22 cellular contexts compared by ENCODE assay signal in genomic region chr6:137863126-137863996, GRCh38. TPM values are rescaled to one million over a fixed set of nuclear protein-coding genes. Genes with fewer than 3 reads are reported as not detected.
DNase-seq lines count a peak whose midpoint lies in the region; ATAC-seq, FAIRE-seq and TF ChIP-seq lines count a peak whose summit lies in the region.
"Had no signal": no experiment of that assay in that cellular context is flagged by ENCODE, and none has a peak within 500 bp of the region (broad histone marks: within the 10 kb centered on the region; RNA-seq: fewer than 3 reads in every experiment).

No MANE protein-coding gene starts in this region.

- no peaks in the 10 kb centered on the region for H3K9me3 ChIP-seq in H1 (ENCODE audit: insufficient read depth in 2 of 2, low read depth in 1 of 2, low read length in 1 of 2)
- H3K9me3 ChIP-seq: tibial nerve had no signal

- no peak overlapping the region for H2BK12ac ChIP-seq in H1 (ENCODE audit: low read depth, low read length)

- no peak overlapping the region for H3K14ac ChIP-seq in H1 (ENCODE audit: insufficient read length)

- no peak overlapping the region for H4K8ac ChIP-seq in H1 (ENCODE audit: extremely low read depth, insufficient read depth, low read length)

- no peaks in the 10 kb centered on the region for H3K36me3 ChIP-seq in H1 (ENCODE audit: control insufficient read depth in 2 of 4, insufficient read depth in 4 of 4, low read length in 3 of 4)
- H3K36me3 ChIP-seq: tibial nerve had no signal

- no peaks in the 10 kb centered on the region for H3K9me3 Mint-ChIP-seq in mesothelial cell of epicardium
- H3K9me3 Mint-ChIP-seq in natural killer cell: no peaks in the 10 kb centered on the region
- H3K9me3 Mint-ChIP-seq: activated B cell treated with CpG ODN at 0.5 μM for 24 hours; CD8-positive, alpha-beta T cell; dendritic cell treated with granulocyte-macrophage colony-stimulating factor and Interleukin-4, amounts not matched to agents 40 ng/mL and 50 ng/mL, for 4 days; GM23338; memory B cell; nephron progenitor cell; T-helper 1 cell treated with Interleukin-12 subunit alpha and Interleukin-12 subunit beta and Interleukin-4 antibody, amounts not matched to agents 30 μg/mL and 1 μg/mL, for 36 hours had no signal

- no peak overlapping the region for H3K56ac ChIP-seq in H1 (replicated peaks; ENCODE audit: insufficient read length, low read depth, low read length)

- H2BK20ac ChIP-seq in H1 (ENCODE audit: low read length): no peak overlapping the region

- peaks cover 12% of the 10 kb centered on the region for H3K23me2 ChIP-seq in H1 (ENCODE audit: low read depth, low read length)

- no peak for TF ChIP-seq EP300 in H1 (IDR thresholded peaks at IDR 0.05; ENCODE audit: borderline replicate concordance in 1 of 2, low read depth in 2 of 2, low read length in 2 of 2)

- no peak overlapping the region for H2AFZ ChIP-seq in H1 (ENCODE audit: low read length)

- H2AK5ac ChIP-seq in H1 (ENCODE audit: low read depth, low read length): no peak overlapping the region

- no peak overlapping the region for H2BK5ac ChIP-seq in H1 (ENCODE audit: low read depth, low read length)

- H3K27me3 Mint-ChIP-seq in mesothelial cell of epicardium (ENCODE audit: low read depth): peaks cover 11% of the 10 kb centered on the region
- H3K27me3 Mint-ChIP-seq in natural killer cell (ENCODE audit: low read depth in 2 of 2): no peaks in the 10 kb centered on the region
- H3K27me3 Mint-ChIP-seq: activated B cell treated with CpG ODN at 0.5 μM for 24 hours; activated naive CD8-positive, alpha-beta T cell; memory B cell; stimulated activated naive B cell treated with anti-CD40 and anti-IgM and Interleukin-4, amounts not matched to agents 10 μg/mL and 1 μg/mL and 100 μg/mL, for 72 hours had no signal

- no peak overlapping the region for H3K4ac ChIP-seq in H1 (replicated peaks; ENCODE audit: insufficient read length, low read depth, low read length)

- H3K4me1 Mint-ChIP-seq in mesothelial cell of epicardium (peaks cover 58% of the 10 kb centered on the region), natural killer cell (peaks cover 15 to 24% of the 10 kb centered on the region in 2 donors)

- CTCF ChIA-PET in H1 (lab: Charles Lee; ENCODE audit: partially characterized antibody): interaction anchor here (0.7 to 1.6 kb wide), 7 partner anchors 16 to 157 kb away, joined by 3 to 5 read pairs (median 3); no protein-coding TSS in a partner anchor

- no peak overlapping the region for H2BK15ac ChIP-seq in H1 (ENCODE audit: low read length)

- DNase-seq in CD1c-positive myeloid dendritic cell (ENCODE audit: extremely low spot score): peak; percentile 53
- DNase-seq in MV-4-11 (lab: John Stamatoyannopoulos, UW): peak; percentile 55
- DNase-seq in H1 (ENCODE audit: low read depth in 1 of 2, low spot score in 2 of 2): no peak
- DNase-seq in mesothelial cell of epicardium (ENCODE audit: low spot score in 2 of 2, unreplicated experiment in 2 of 2): no peak
- DNase-seq in GOT3 (lab: John Stamatoyannopoulos, UW): no peak
- DNase-seq in nucleus accumbens (lab: John Stamatoyannopoulos, UW): no peak
- DNase-seq in natural killer cell: no peak
- DNase-seq: activated B cell treated with CpG ODN at 0.5 μM for 24 hours; activated T-cell treated with anti-CD3 and anti-CD28 coated beads, Interleukin-2, amount 50 U/mL, for 48 hours; CD8-positive, alpha-beta T cell; MM.1S; NCI-H187 treated with DMSO at 0.1 percent for 48 hours; NCI-H510A; nephron progenitor cell; stimulated activated naive B cell treated with anti-CD40 and anti-IgM and Interleukin-4, amounts not matched to agents 10 μg/mL and 1 μg/mL and 100 μg/mL, for 72 hours had no signal

- POLR2A ChIA-PET in H1 (lab: Charles Lee; ENCODE audit: partially characterized antibody): interaction anchor here (0.6 kb wide), 1 partner anchor 29 kb away, joined by 3 read pairs; no protein-coding TSS in a partner anchor

- H3K79me1 ChIP-seq in H1 (ENCODE audit: low read depth, low read length): no peaks in the 10 kb centered on the region

- TF ChIP-seq CTCF in H1 (IDR thresholded peaks at IDR 0.05; ENCODE audit: control extremely low read depth in 1 of 3, insufficient read depth in 1 of 3, low read depth in 1 of 3, low read length in 3 of 3) (no peak), mesothelial cell of epicardium (IDR thresholded peaks at IDR 0.05; ENCODE audit: unreplicated experiment) (no peak), natural killer cell (IDR thresholded peaks at IDR 0.05) (no peak)

- no peak overlapping the region for H3K4me3 Mint-ChIP-seq in mesothelial cell of epicardium
- H3K4me3 Mint-ChIP-seq in natural killer cell: no peak overlapping the region
- H3K4me3 Mint-ChIP-seq: activated B cell treated with CpG ODN at 0.5 μM for 24 hours; activated naive CD8-positive, alpha-beta T cell; CD8-positive, alpha-beta T cell; dendritic cell treated with granulocyte-macrophage colony-stimulating factor and Interleukin-4, amounts not matched to agents 40 ng/mL and 50 ng/mL, for 4 days; GM23338; memory B cell; nephron progenitor cell; stimulated activated naive B cell treated with anti-CD40 and anti-IgM and Interleukin-4, amounts not matched to agents 10 μg/mL and 1 μg/mL and 100 μg/mL, for 72 hours; T-helper 1 cell treated with Interleukin-12 subunit alpha and Interleukin-12 subunit beta and Interleukin-4 antibody, amounts not matched to agents 30 μg/mL and 1 μg/mL, for 36 hours had no signal

- H4K5ac ChIP-seq in H1 (ENCODE audit: insufficient read length, low read depth, low read length): no peak overlapping the region

- intact Hi-C loops in natural killer cell (cut with micrococcal nuclease): no loop called here

- H2BK120ac ChIP-seq in H1 (replicated peaks; ENCODE audit: low read depth, low read length): peak overlapping the region; percentile 40

- no peak overlapping the region for H3K18ac ChIP-seq in H1 (ENCODE audit: extremely low read depth, low read length)

- ATAC-seq in HG03469 (IDR thresholded peaks at IDR 0.05; ENCODE audit: unreplicated experiment) (no peak), natural killer cell (no peak)
- ATAC-seq: CD8-positive, alpha-beta T cell; GM23338; stimulated activated naive B cell treated with anti-CD40 and anti-IgM and Interleukin-4, amounts not matched to agents 10 μg/mL and 1 μg/mL and 100 μg/mL, for 72 hours had no signal

- H3K23ac ChIP-seq in H1 (ENCODE audit: insufficient read length): no peak overlapping the region

- TF ChIP-seq RAD21 in H1 (IDR thresholded peaks at IDR 0.05 in 1 of 2, conservative IDR thresholded peaks at IDR 0.05 in 1 of 2; ENCODE audit: low read depth in 2 of 2, low read length in 2 of 2): no peak

- H3K79me2 ChIP-seq in H1 (ENCODE audit: control insufficient read depth in 1 of 2, insufficient read depth in 2 of 2, low read length in 2 of 2): no peaks in the 10 kb centered on the region

- H3K4me2 ChIP-seq in H1 (ENCODE audit: insufficient read depth in 1 of 2, low read depth in 2 of 2, low read length in 2 of 2): no peak overlapping the region
- H3K4me2 ChIP-seq: GM23338 had no signal

- peaks cover 0 to 16% (median 8%) of the 10 kb centered on the region in 4 experiments; a peak in 5 of 7 replicates for H3K27me3 ChIP-seq in H1 (replicated peaks in 1 of 4; ENCODE audit: control insufficient read depth in 3 of 4, extremely low read depth in 1 of 4, insufficient read depth in 3 of 4, low read length in 3 of 4)
- H3K27me3 ChIP-seq: tibial nerve had no signal

- no peak overlapping the region for H4K91ac ChIP-seq in H1 (replicated peaks; ENCODE audit: insufficient read length, low read length)

- TF ChIP-seq POLR2A in H1 (IDR thresholded peaks at IDR 0.05; ENCODE audit: control extremely low read depth in 1 of 2, low read depth in 2 of 2, low read length in 2 of 2): no peak

- H4K20me1 ChIP-seq in H1 (replicated peaks in 1 of 2; ENCODE audit: control insufficient read depth in 1 of 2, insufficient read depth in 2 of 2, low read length in 2 of 2): no peaks in the 10 kb centered on the region

- H3K36me3 Mint-ChIP-seq in mesothelial cell of epicardium (no peaks in the 10 kb centered on the region), natural killer cell (no peaks in the 10 kb centered on the region)

- no peak overlapping the region for H3K27ac ChIP-seq in H1 (ENCODE audit: low read depth, low read length)

- peak overlapping the region; percentile 30 for H3K27ac Mint-ChIP-seq in mesothelial cell of epicardium
- no peak overlapping the region for H3K27ac Mint-ChIP-seq in natural killer cell
- H3K27ac Mint-ChIP-seq: activated B cell treated with CpG ODN at 0.5 μM for 24 hours; activated naive CD8-positive, alpha-beta T cell; CD8-positive, alpha-beta T cell; GM23338; nephron progenitor cell; T-helper 1 cell treated with Interleukin-12 subunit alpha and Interleukin-12 subunit beta and Interleukin-4 antibody, amounts not matched to agents 30 μg/mL and 1 μg/mL, for 36 hours had no signal

- no peak overlapping the region; a peak in 1 of 7 replicates for H3K9ac ChIP-seq in H1 (replicated peaks in 1 of 4; ENCODE audit: extremely low read depth in 1 of 4, low read depth in 3 of 4, low read length in 3 of 4)

- no peak for FAIRE-seq in H1 (lab: Jason Lieb, UNC)

- no peak overlapping the region for H3K4me3 ChIP-seq in H1 (ENCODE audit: extremely low read depth in 1 of 4, insufficient read depth in 2 of 4, low read depth in 3 of 4, low read length in 4 of 4)
- H3K4me3 ChIP-seq: GM23338, tibial nerve had no signal

- peaks cover 5 to 19% (median 11%) of the 10 kb centered on the region in 4 experiments for H3K4me1 ChIP-seq in H1 (replicated peaks in 1 of 4; ENCODE audit: control insufficient read depth in 3 of 4, insufficient read depth in 4 of 4, low read length in 3 of 4)

- WGBS in H1 (ENCODE audit: extremely low coverage in 1 of 2, insufficient coverage in 1 of 2, insufficient read length in 1 of 2, insufficient replicate concordance in 2 of 2, low coverage in 1 of 2, low lambda C conversion rate in 2 of 2, missing lambda C conversion rate in 1 of 2), 2 experiments: 90% methylated on average over 5 of the region's 5 CpGs; no CpG with 5 or more reads in 1 of the 2 experiments

TF ChIP-seq in H1, 55 proteins besides CTCF, POLR2A, EP300 and RAD21 (continues in another document):
- TF ChIP-seq KDM5A (IDR thresholded peaks at IDR 0.05; ENCODE audit: low read length): no peak

RNA-seq across cellular contexts. Expression of gene TNFAIP3, which starts 3.7 kb away (rescaled TPM):
- total RNA-seq in H1 (2021; fragmentation: NEBNext Ultra II Directional; extraction: Animal tissue kit (Norgen Biotek cat#: 25700)): 1.6 and 2.2 TPM in 2 replicates
- polyA plus RNA-seq in H1 (2011; rRNA removed): 1.1 and 2.0 TPM in 2 replicates
- 1.5 TPM for polyA plus RNA-seq in H1 (2011; cell fraction: cytosol; rRNA removed)
- polyA plus RNA-seq in H1 (2011; cell fraction: nucleus; rRNA removed): 3.9 TPM
- 2.4 to 3.1 TPM (median 2.5 TPM) in 4 replicates for polyA plus RNA-seq in H1 (2012, experiment 1 of 2)
- 0.51 TPM for polyA plus RNA-seq in H1 (2012, experiment 2 of 2)
- 1.4 TPM for polyA plus RNA-seq in H1 (2013, experiment 1 of 2)
- 1.3 TPM for polyA plus RNA-seq in H1 (2013, experiment 2 of 2)
- polyA minus RNA-seq in H1 (2011; rRNA and poly(A)+ RNA removed): 2.6 and 2.7 TPM in 2 replicates
- polyA minus RNA-seq in H1 (2011; cell fraction: cytosol; rRNA and poly(A)+ RNA removed): 3.0 TPM
- polyA minus RNA-seq in H1 (2011; cell fraction: nucleus; rRNA and poly(A)+ RNA removed): 3.8 TPM
- total RNA-seq in mesothelial cell of epicardium (64.0 to 76.2 TPM (median 68.9 TPM) in 3 replicates), natural killer cell (1,000 to 10,000 TPM; 1,163 to 1,298 (median 1,241) TPM)

Comparison
In these comparisons a context has a peak if more than half of its experiments do, and no peak if none do; other contexts are left out.
1. DNase-seq: peak in CD1c-positive myeloid dendritic cell (single experiment) and MV-4-11 (single experiment); none in H1 (0 of 2), mesothelial cell of epicardium (0 of 2), GOT3 (single experiment), nucleus accumbens (0 of 56) and natural killer cell (single experiment).
2. RNA of gene TNFAIP3, which starts 3.7 kb away (total RNA-seq): 1,163 to 1,298 TPM in natural killer cell and 64.0 to 76.2 TPM in mesothelial cell of epicardium; 1.6 to 2.2 TPM in H1; every median in the first group is over 10 times any median in the second.